ENCODE assay signal across 30 cellular contexts in the genomic region with DNA sequence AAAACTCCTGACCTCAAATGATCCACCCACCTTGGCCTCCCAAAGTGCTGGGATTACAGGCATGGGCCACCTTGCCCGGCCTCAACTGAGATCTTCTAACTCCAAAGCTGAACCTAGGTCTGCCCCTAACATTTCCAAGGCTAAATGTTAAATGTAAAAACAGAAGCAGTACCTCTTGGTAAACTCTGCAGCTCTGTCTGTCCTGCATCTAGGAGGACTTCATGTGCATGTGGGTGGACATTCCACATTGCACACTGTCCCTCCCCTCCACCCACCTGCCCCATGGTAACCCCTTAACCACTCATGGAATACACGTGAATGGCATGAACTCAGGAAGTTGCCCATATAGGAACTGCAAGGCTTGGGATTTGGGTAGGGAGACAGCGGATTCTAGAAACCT.
"Had no signal": no experiment of that assay in that cellular context is flagged by ENCODE, and none has a peak within 500 bp of the region (broad histone marks: within the 10 kb centered on the region; RNA-seq: fewer than 3 reads in every experiment).

No MANE protein-coding gene starts in this region.

- H3K27ac ChIP-seq: ascending aorta, body of pancreas, Peyer's patch, RWPE1, SJSA1 had no signal

- H3K4me1 ChIP-seq: body of pancreas, Peyer's patch, SJSA1 had no signal

- H3K27me3 Mint-ChIP-seq: activated CD4-positive, alpha-beta T cell treated with anti-CD3 and anti-CD28 coated beads, Interleukin-2, amount 10 ng/mL, durations not matched to agents 24 days and 14 days; activated CD8-positive, alpha-beta memory T cell treated with anti-CD3 and anti-CD28 coated beads, Interleukin-2, amount 10 ng/mL, durations not matched to agents 7 days and 5 days; activated naive CD8-positive, alpha-beta T cell treated with anti-CD3 and anti-CD28 coated beads, Interleukin-2, amount 50 U/mL, for 24 hours had no signal

- H3K4me3 ChIP-seq: ascending aorta, body of pancreas, MG63, Peyer's patch, SJSA1 had no signal

- H3K4me3 Mint-ChIP-seq: activated CD4-positive, alpha-beta T cell treated with anti-CD3 and anti-CD28 coated beads, Interleukin-2, amount 10 ng/mL, durations not matched to agents 24 days and 14 days; activated CD8-positive, alpha-beta memory T cell treated with anti-CD3 and anti-CD28 coated beads, Interleukin-2, amount 10 ng/mL, durations not matched to agents 7 days and 5 days; activated naive CD8-positive, alpha-beta T cell treated with anti-CD3 and anti-CD28 coated beads, Interleukin-2, amount 50 U/mL, for 24 hours; T-helper 2 cell treated with Interferon-gamma antibody and Interleukin-4, amounts not matched to agents 5 μg/mL and 100 μg/mL, for 36 hours; WTC11 had no signal

- H3K4me1 Mint-ChIP-seq: activated CD4-positive, alpha-beta T cell treated with anti-CD3 and anti-CD28 coated beads, Interleukin-2, amount 10 ng/mL, durations not matched to agents 24 days and 14 days; WTC11 had no signal

- H3K9me3 ChIP-seq: ascending aorta, body of pancreas, MG63, Peyer's patch, SJSA1 had no signal

- DNase-seq: activated CD4-positive, alpha-beta T cell treated with anti-CD3 and anti-CD28 coated beads for 1 hour; activated CD4-positive, alpha-beta T cell treated with anti-CD3 and anti-CD28 coated beads, Interleukin-2, amount 10 ng/mL, durations not matched to agents 24 days and 14 days; activated CD4-positive, alpha-beta T cell treated with anti-CD3 and anti-CD28 coated beads, Interleukin-2, amount 50 U/mL, for 48 hours; activated CD8-positive, alpha-beta memory T cell treated with anti-CD3 and anti-CD28 coated beads, Interleukin-2, amount 10 ng/mL, durations not matched to agents 7 days and 5 days; activated naive CD4-positive, alpha-beta T cell treated with Interleukin-2 at 50 U/mL for 16 hours; activated naive CD8-positive, alpha-beta T cell treated with anti-CD3 and anti-CD28 coated beads, Interleukin-2, amount 50 U/mL, for 24 hours; activated T-cell treated with anti-CD3 and anti-CD28 coated beads for 4 hours; amniotic stem cell; body of pancreas; central memory CD4-positive, alpha-beta T cell; MG63; NCI-H1105; NCI-H1436; NCI-H1694 treated with DMSO at 0.1 percent for 48 hours; NCI-H2029 treated with DMSO at 0.1 percent for 48 hours; NCI-H345; NCI-H510A; NCI-H526 treated with DMSO at 0.1 percent for 48 hours; NCI-H82; OCI-M1; SHP77; SW 1271 had no signal

- H3K27me3 ChIP-seq: ascending aorta, body of pancreas, MG63, Peyer's patch, SJSA1 had no signal

- H3K27ac Mint-ChIP-seq: activated CD4-positive, alpha-beta T cell treated with anti-CD3 and anti-CD28 coated beads, Interleukin-2, amount 10 ng/mL, durations not matched to agents 24 days and 14 days; activated CD8-positive, alpha-beta memory T cell treated with anti-CD3 and anti-CD28 coated beads, Interleukin-2, amount 10 ng/mL, durations not matched to agents 7 days and 5 days; activated naive CD4-positive, alpha-beta T cell treated with anti-CD3 and anti-CD28 coated beads, Interleukin-2, amount 50 U/mL, for 72 hours; T-helper 2 cell treated with Interferon-gamma antibody and Interleukin-4, amounts not matched to agents 5 μg/mL and 100 μg/mL, for 36 hours; WTC11 had no signal

- ATAC-seq: activated CD8-positive, alpha-beta memory T cell treated with anti-CD3 and anti-CD28 coated beads, Interleukin-2, amount 10 ng/mL, durations not matched to agents 7 days and 5 days; activated naive CD4-positive, alpha-beta T cell treated with anti-CD3 and anti-CD28 coated beads, Interleukin-2, amount 50 U/mL, for 72 hours; activated naive CD8-positive, alpha-beta T cell treated with anti-CD3 and anti-CD28 coated beads, Interleukin-2, amount 50 U/mL, for 24 hours; body of pancreas; SK-N-SH treated with all-trans-retinoic acid at 6 μM for 48 hours; WTC11 had no signal

- H3K9me3 Mint-ChIP-seq: activated CD4-positive, alpha-beta T cell treated with anti-CD3 and anti-CD28 coated beads, Interleukin-2, amount 10 ng/mL, durations not matched to agents 24 days and 14 days; activated naive CD4-positive, alpha-beta T cell treated with anti-CD3 and anti-CD28 coated beads, Interleukin-2, amount 50 U/mL, for 72 hours; activated naive CD8-positive, alpha-beta T cell treated with anti-CD3 and anti-CD28 coated beads, Interleukin-2, amount 50 U/mL, for 24 hours; T-helper 2 cell treated with Interferon-gamma antibody and Interleukin-4, amounts not matched to agents 5 μg/mL and 100 μg/mL, for 36 hours; WTC11 had no signal
